Comparison of ENCODE assay signal across 1 cellular context in the genomic region with DNA sequence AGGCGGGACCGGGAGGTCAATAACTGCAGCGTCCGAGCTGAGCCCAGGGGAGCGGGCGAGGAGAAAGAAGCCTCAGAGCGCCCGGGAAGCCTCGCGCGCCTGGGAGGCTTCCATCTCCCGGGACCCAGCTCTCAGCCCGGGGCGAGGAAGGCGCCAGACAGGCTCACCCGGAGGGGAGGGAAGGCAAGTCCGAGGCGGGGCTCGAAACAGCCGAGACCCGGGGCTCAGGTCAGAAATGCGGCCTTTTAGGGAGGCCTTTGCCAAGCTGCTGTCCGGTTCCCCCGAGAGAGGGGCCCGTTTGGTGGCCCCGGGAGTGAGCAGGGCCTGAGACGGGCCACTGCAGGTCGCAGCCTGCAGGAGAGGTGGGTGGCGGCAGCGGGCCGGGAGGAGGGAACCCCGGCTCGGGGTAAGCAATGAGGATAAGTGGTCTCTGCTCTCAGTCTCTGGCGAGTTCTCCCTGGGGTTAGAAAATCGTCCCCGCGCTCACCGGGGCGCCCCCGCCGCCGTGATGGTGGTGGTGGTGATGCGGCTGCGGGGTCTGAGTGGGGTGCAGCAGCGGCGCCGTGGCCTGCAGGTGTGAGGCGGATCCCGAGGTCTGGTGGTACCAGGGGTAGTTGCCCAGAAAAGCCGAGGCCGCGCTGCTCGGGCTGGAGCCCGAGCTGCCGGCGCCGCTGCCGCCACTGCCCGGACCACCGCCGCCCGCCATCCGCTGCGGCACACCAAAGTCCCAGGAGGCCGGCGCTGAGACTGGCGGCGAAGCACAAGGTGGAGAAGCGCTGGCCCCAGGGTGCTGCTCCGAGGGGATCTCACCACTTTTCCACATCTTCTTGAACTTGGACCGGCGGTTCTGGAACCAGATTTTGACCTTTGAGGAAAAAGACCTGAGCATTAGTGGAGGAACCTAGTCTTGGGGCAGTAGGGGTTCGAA.
TF ChIP-seq lines count a peak whose summit lies in the region.

No MANE protein-coding gene starts in this region.

TF ChIP-seq in HEK293, 187 proteins besides CTCF, POLR2A, EP300 and RAD21 (continued from another document and continues in another):
- TF ChIP-seq, protein P1, sequence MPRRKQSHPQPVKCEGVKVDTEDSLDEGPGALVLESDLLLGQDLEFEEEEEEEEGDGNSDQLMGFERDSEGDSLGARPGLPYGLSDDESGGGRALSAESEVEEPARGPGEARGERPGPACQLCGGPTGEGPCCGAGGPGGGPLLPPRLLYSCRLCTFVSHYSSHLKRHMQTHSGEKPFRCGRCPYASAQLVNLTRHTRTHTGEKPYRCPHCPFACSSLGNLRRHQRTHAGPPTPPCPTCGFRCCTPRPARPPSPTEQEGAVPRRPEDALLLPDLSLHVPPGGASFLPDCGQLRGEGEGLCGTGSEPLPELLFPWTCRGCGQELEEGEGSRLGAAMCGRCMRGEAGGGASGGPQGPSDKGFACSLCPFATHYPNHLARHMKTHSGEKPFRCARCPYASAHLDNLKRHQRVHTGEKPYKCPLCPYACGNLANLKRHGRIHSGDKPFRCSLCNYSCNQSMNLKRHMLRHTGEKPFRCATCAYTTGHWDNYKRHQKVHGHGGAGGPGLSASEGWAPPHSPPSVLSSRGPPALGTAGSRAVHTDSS (tag by site-specific recombination; IDR thresholded peaks at IDR 0.05): no peak
- TF ChIP-seq, protein P2, sequence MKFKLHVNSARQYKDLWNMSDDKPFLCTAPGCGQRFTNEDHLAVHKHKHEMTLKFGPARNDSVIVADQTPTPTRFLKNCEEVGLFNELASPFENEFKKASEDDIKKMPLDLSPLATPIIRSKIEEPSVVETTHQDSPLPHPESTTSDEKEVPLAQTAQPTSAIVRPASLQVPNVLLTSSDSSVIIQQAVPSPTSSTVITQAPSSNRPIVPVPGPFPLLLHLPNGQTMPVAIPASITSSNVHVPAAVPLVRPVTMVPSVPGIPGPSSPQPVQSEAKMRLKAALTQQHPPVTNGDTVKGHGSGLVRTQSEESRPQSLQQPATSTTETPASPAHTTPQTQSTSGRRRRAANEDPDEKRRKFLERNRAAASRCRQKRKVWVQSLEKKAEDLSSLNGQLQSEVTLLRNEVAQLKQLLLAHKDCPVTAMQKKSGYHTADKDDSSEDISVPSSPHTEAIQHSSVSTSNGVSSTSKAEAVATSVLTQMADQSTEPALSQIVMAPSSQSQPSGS (tag by site-specific recombination; IDR thresholded peaks at IDR 0.05; ENCODE audit: low read depth): no peak
- TF ChIP-seq, protein P3, sequence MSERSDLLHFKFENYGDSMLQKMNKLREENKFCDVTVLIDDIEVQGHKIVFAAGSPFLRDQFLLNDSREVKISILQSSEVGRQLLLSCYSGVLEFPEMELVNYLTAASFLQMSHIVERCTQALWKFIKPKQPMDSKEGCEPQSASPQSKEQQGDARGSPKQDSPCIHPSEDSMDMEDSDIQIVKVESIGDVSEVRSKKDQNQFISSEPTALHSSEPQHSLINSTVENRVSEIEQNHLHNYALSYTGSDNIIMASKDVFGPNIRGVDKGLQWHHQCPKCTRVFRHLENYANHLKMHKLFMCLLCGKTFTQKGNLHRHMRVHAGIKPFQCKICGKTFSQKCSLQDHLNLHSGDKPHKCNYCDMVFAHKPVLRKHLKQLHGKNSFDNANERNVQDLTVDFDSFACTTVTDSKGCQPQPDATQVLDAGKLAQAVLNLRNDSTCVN (tag by site-specific recombination; optimal IDR thresholded peaks at IDR 0.05): peak; percentile 66
- TF ChIP-seq ZNF658 (tag by site-specific recombination; IDR thresholded peaks at IDR 0.05) (no peak), MYNN (tag by site-specific recombination; IDR thresholded peaks at IDR 0.05; ENCODE audit: borderline replicate concordance) (no peak), GLIS2 (tag by site-specific recombination; IDR thresholded peaks at IDR 0.05) (peak; percentile 79), OVOL3 (tag by site-specific recombination; IDR thresholded peaks at IDR 0.05) (no peak), ZBTB20 (tag by site-specific recombination; IDR thresholded peaks at IDR 0.05) (peak; percentile 99), ZEB2 (tag by site-specific recombination; IDR thresholded peaks at IDR 0.05) (0 out of 2 replicates have a peak, but pooled peaks have one; percentile 15), ZNF266 (tag by site-specific recombination; IDR thresholded peaks at IDR 0.05; ENCODE audit: low read depth) (no peak), ZFP69B (tag by site-specific recombination; IDR thresholded peaks at IDR 0.05) (no peak), ZNF223 (tag by site-specific recombination; IDR thresholded peaks at IDR 0.05) (0 out of 2 replicates have a peak, but pooled peaks have one; percentile 49), ZNF394 (tag by site-specific recombination; IDR thresholded peaks at IDR 0.05; ENCODE audit: borderline replicate concordance) (peak; percentile 50)
- TF ChIP-seq, protein P4, sequence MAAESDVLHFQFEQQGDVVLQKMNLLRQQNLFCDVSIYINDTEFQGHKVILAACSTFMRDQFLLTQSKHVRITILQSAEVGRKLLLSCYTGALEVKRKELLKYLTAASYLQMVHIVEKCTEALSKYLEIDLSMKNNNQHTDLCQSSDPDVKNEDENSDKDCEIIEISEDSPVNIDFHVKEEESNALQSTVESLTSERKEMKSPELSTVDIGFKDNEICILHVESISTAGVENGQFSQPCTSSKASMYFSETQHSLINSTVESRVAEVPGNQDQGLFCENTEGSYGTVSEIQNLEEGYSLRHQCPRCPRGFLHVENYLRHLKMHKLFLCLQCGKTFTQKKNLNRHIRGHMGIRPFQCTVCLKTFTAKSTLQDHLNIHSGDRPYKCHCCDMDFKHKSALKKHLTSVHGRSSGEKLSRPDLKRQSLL (tag by site-specific recombination; IDR thresholded peaks at IDR 0.05): no peak
- TF ChIP-seq, protein P5, sequence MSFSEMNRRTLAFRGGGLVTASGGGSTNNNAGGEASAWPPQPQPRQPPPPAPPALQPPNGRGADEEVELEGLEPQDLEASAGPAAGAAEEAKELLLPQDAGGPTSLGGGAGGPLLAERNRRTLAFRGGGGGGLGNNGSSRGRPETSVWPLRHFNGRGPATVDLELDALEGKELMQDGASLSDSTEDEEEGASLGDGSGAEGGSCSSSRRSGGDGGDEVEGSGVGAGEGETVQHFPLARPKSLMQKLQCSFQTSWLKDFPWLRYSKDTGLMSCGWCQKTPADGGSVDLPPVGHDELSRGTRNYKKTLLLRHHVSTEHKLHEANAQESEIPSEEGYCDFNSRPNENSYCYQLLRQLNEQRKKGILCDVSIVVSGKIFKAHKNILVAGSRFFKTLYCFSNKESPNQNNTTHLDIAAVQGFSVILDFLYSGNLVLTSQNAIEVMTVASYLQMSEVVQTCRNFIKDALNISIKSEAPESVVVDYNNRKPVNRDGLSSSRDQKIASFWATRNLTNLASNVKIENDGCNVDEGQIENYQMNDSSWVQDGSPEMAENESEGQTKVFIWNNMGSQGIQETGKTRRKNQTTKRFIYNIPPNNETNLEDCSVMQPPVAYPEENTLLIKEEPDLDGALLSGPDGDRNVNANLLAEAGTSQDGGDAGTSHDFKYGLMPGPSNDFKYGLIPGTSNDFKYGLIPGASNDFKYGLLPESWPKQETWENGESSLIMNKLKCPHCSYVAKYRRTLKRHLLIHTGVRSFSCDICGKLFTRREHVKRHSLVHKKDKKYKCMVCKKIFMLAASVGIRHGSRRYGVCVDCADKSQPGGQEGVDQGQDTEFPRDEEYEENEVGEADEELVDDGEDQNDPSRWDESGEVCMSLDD (tag by site-specific recombination; IDR thresholded peaks at IDR 0.05): peak; percentile 45; the same call in 1 of the 2 replicates
- TF ChIP-seq, protein P6, sequence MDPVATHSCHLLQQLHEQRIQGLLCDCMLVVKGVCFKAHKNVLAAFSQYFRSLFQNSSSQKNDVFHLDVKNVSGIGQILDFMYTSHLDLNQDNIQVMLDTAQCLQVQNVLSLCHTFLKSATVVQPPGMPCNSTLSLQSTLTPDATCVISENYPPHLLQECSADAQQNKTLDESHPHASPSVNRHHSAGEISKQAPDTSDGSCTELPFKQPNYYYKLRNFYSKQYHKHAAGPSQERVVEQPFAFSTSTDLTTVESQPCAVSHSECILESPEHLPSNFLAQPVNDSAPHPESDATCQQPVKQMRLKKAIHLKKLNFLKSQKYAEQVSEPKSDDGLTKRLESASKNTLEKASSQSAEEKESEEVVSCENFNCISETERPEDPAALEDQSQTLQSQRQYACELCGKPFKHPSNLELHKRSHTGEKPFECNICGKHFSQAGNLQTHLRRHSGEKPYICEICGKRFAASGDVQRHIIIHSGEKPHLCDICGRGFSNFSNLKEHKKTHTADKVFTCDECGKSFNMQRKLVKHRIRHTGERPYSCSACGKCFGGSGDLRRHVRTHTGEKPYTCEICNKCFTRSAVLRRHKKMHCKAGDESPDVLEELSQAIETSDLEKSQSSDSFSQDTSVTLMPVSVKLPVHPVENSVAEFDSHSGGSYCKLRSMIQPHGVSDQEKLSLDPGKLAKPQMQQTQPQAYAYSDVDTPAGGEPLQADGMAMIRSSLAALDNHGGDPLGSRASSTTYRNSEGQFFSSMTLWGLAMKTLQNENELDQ (tag by site-specific recombination; IDR thresholded peaks at IDR 0.05; ENCODE audit: low read depth): no peak
- TF ChIP-seq, protein P7, sequence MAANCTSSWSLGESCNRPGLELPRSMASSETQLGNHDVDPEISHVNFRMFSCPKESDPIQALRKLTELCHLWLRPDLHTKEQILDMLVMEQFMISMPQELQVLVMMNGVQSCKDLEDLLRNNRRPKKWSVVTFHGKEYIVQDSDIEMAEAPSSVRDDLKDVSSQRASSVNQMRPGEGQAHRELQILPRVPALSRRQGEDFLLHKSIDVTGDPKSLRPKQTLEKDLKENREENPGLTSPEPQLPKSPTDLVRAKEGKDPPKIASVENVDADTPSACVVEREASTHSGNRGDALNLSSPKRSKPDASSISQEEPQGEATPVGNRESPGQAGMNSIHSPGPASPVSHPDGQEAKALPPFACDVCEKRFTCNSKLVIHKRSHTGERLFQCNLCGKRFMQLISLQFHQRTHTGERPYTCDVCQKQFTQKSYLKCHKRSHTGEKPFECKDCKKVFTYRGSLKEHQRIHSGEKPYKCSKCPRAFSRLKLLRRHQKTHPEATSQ (tag by site-specific recombination; IDR thresholded peaks at IDR 0.05): no peak
- TF ChIP-seq, protein P8, sequence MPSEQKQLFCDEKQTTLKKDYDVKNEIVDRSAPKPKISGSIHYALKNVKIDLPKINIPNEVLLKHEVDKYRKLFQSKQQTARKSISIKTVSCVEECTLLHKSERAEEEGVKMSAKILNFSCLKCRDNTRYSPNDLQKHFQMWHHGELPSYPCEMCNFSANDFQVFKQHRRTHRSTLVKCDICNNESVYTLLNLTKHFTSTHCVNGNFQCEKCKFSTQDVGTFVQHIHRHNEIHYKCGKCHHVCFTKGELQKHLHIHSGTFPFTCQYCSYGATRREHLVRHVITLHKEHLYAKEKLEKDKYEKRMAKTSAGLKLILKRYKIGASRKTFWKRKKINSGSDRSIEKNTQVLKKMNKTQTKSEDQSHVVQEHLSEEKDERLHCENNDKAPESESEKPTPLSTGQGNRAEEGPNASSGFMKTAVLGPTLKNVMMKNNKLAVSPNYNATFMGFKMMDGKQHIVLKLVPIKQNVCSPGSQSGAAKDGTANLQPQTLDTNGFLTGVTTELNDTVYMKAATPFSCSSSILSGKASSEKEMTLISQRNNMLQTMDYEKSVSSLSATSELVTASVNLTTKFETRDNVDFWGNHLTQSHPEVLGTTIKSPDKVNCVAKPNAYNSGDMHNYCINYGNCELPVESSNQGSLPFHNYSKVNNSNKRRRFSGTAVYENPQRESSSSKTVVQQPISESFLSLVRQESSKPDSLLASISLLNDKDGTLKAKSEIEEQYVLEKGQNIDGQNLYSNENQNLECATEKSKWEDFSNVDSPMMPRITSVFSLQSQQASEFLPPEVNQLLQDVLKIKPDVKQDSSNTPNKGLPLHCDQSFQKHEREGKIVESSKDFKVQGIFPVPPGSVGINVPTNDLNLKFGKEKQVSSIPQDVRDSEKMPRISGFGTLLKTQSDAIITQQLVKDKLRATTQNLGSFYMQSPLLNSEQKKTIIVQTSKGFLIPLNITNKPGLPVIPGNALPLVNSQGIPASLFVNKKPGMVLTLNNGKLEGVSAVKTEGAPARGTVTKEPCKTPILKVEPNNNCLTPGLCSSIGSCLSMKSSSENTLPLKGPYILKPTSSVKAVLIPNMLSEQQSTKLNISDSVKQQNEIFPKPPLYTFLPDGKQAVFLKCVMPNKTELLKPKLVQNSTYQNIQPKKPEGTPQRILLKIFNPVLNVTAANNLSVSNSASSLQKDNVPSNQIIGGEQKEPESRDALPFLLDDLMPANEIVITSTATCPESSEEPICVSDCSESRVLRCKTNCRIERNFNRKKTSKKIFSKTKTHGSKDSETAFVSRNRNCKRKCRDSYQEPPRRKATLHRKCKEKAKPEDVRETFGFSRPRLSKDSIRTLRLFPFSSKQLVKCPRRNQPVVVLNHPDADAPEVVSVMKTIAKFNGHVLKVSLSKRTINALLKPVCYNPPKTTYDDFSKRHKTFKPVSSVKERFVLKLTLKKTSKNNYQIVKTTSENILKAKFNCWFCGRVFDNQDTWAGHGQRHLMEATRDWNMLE (tag by site-specific recombination; conservative IDR thresholded peaks at IDR 0.05; ENCODE audit: low read depth): no peak
- TF ChIP-seq, protein P9, sequence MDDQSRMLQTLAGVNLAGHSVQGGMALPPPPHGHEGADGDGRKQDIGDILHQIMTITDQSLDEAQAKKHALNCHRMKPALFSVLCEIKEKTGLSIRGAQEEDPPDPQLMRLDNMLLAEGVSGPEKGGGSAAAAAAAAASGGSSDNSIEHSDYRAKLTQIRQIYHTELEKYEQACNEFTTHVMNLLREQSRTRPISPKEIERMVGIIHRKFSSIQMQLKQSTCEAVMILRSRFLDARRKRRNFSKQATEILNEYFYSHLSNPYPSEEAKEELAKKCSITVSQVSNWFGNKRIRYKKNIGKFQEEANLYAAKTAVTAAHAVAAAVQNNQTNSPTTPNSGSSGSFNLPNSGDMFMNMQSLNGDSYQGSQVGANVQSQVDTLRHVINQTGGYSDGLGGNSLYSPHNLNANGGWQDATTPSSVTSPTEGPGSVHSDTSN (CRISPR knock-in tag; IDR thresholded peaks at IDR 0.05): no peak
- TF ChIP-seq, protein P10, sequence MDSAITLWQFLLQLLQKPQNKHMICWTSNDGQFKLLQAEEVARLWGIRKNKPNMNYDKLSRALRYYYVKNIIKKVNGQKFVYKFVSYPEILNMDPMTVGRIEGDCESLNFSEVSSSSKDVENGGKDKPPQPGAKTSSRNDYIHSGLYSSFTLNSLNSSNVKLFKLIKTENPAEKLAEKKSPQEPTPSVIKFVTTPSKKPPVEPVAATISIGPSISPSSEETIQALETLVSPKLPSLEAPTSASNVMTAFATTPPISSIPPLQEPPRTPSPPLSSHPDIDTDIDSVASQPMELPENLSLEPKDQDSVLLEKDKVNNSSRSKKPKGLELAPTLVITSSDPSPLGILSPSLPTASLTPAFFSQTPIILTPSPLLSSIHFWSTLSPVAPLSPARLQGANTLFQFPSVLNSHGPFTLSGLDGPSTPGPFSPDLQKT (IDR thresholded peaks at IDR 0.05; ENCODE audit: borderline replicate concordance, low read depth, low read length): no peak
